Comparison of ENCODE assay signal across 9 cellular contexts in genomic region chr1:45501502-45501859, GRCh38. TPM values are rescaled to one million over a fixed set of nuclear protein-coding genes. Genes with fewer than 3 reads are reported as not detected.
DNase-seq lines count a peak whose midpoint lies in the region; ATAC-seq and TF ChIP-seq lines count a peak whose summit lies in the region.
"Had no signal": no experiment of that assay in that cellular context is flagged by ENCODE, and none has a peak within 500 bp of the region (broad histone marks: within the 10 kb centered on the region; RNA-seq: fewer than 3 reads in every experiment).

No MANE protein-coding gene starts in this region.

- peaks cover 12% of the 10 kb centered on the region for H3K36me3 Mint-ChIP-seq in Caco-2 (ENCODE audit: insufficient read depth, unreplicated experiment)

- ATAC-seq in left ventricle myocardium superior: no peak

- no peak overlapping the region for H2AFZ ChIP-seq in OCI-LY1 (ENCODE audit: low read length)

- H3K27ac ChIP-seq in OCI-LY1 (ENCODE audit: low read depth, low read length, poor library complexity, severe bottlenecking) (peak overlapping the region; percentile 41), layer of hippocampus (ENCODE audit: low read depth, low read length) (peak overlapping the region; percentile 58)
- H3K27ac ChIP-seq: prostate gland had no signal

- H3K27me3 Mint-ChIP-seq in Caco-2 (ENCODE audit: insufficient read depth, unreplicated experiment): no peaks in the 10 kb centered on the region

- DNase-seq in Caco-2: no peak
- DNase-seq in NCI-H146 (lab: John Stamatoyannopoulos, UW): no peak
- no peak for DNase-seq in left ventricle myocardium superior
- no peak for DNase-seq in BE2C
- DNase-seq: activated CD4-positive, CD25-positive, alpha-beta regulatory T cell had no signal

- peak overlapping the region; percentile 95 for H3K4me2 ChIP-seq in OCI-LY1 (ENCODE audit: low read length)

- H3K4me1 Mint-ChIP-seq in Caco-2 (ENCODE audit: low read depth, unreplicated experiment): peaks cover 26% of the 10 kb centered on the region

- TF ChIP-seq CTCF in Caco-2 (IDR thresholded peaks at IDR 0.05; ENCODE audit: insufficient read depth in 1 of 2, low read depth in 1 of 2, low read length in 1 of 2, severe bottlenecking in 1 of 2, unreplicated experiment in 1 of 2) (no peak), OCI-LY1 (IDR thresholded peaks at IDR 0.05; ENCODE audit: low read length) (no peak), BE2C (IDR thresholded peaks at IDR 0.05; ENCODE audit: low read depth, low read length) (no peak)

- peaks cover 11% of the 10 kb centered on the region; the same call in 1 of the 2 replicates for H3K4me1 ChIP-seq in Caco-2
- peaks cover 25% of the 10 kb centered on the region for H3K4me1 ChIP-seq in OCI-LY1 (ENCODE audit: insufficient read depth, low read length, severe bottlenecking)
- no peaks in the 10 kb centered on the region for H3K4me1 ChIP-seq in BE2C
- H3K4me1 ChIP-seq: prostate gland had no signal

- H3K4me3 ChIP-seq in Caco-2 (ENCODE audit: low read depth, low read length) (no peak overlapping the region), OCI-LY1 (ENCODE audit: low read depth, low read length, poor library complexity, severe bottlenecking) (peak overlapping the region; percentile 88), BE2C (ENCODE audit: low read depth, low read length) (no peak overlapping the region)

- intact Hi-C loops in Caco-2 (cut with micrococcal nuclease; ENCODE audit: unreplicated experiment): no loop called here
- intact Hi-C loops in left ventricle myocardium superior (cut with micrococcal nuclease): loop anchor here (10.0 kb wide), 1 partner anchor 53 kb away; the partner anchor contains the start of gene AKR1A1

- no TSS peak for BruUV-seq in Caco-2 (replicated peaks; lab: Mats Ljungman, UMichigan)

- no peaks in the 10 kb centered on the region for H3K9me3 ChIP-seq in Caco-2
- H3K9me3 ChIP-seq in OCI-LY1 (ENCODE audit: low read length): no peaks in the 10 kb centered on the region
- no peaks in the 10 kb centered on the region for H3K9me3 ChIP-seq in BE2C
- H3K9me3 ChIP-seq: HAP-1, prostate gland had no signal

- no peaks in the 10 kb centered on the region for H3K9me3 Mint-ChIP-seq in Caco-2 (ENCODE audit: unreplicated experiment)

- H3K27ac Mint-ChIP-seq in Caco-2 (ENCODE audit: unreplicated experiment): no peak overlapping the region

- H3K27me3 ChIP-seq in Caco-2 (replicated peaks; ENCODE audit: control insufficient read depth, insufficient read depth, low read length) (no peaks in the 10 kb centered on the region), OCI-LY1 (ENCODE audit: insufficient read depth, low read length) (no peaks in the 10 kb centered on the region), layer of hippocampus (ENCODE audit: control insufficient read depth, insufficient read depth, low read length) (no peaks in the 10 kb centered on the region), BE2C (no peaks in the 10 kb centered on the region)

- H3K36me3 ChIP-seq in Caco-2 (ENCODE audit: control insufficient read depth, insufficient read depth, low read length): no peaks in the 10 kb centered on the region
- peaks cover 4% of the 10 kb centered on the region; the same call in 1 of the 2 replicates for H3K36me3 ChIP-seq in OCI-LY1 (ENCODE audit: insufficient read depth, low read length)
- no peaks in the 10 kb centered on the region for H3K36me3 ChIP-seq in BE2C
- H3K36me3 ChIP-seq: HAP-1, prostate gland had no signal

- no peaks in the 10 kb centered on the region for H4K20me1 ChIP-seq in OCI-LY1 (ENCODE audit: insufficient read depth, low read length)

- POLR2A ChIA-PET in Caco-2 (lab: Charles Lee): no interaction called here

- H3K4me3 Mint-ChIP-seq in Caco-2 (ENCODE audit: unreplicated experiment): peak overlapping the region; percentile 90

- no peaks in the 10 kb centered on the region for H3F3A ChIP-seq in OCI-LY1 (ENCODE audit: insufficient read depth, low read length)

- H3K9me2 ChIP-seq in OCI-LY1 (ENCODE audit: low read depth, low read length): no peaks in the 10 kb centered on the region

- CTCF ChIA-PET in Caco-2 (lab: Charles Lee): no interaction called here

- no peaks in the 10 kb centered on the region for H3K79me2 ChIP-seq in OCI-LY1 (ENCODE audit: insufficient read depth, low read length)

- H3K9ac ChIP-seq in OCI-LY1 (ENCODE audit: low read length): peak overlapping the region; percentile 60

RNA-seq across cellular contexts. Expression of gene MMACHC, which starts 1.4 kb away (rescaled TPM):
- total RNA-seq in Caco-2 (2022) (5.0 and 6.7 TPM in 2 replicates), left ventricle myocardium superior (24.7 TPM)
- polyA plus RNA-seq in BE2C (2012; ENCODE audit: insufficient read depth, insufficient read length, low read depth): 5.3 TPM

RNA-seq across cellular contexts. Expression of gene CCDC163, which starts 1.6 kb away (rescaled TPM):
- 2.8 and 3.0 TPM in 2 replicates for total RNA-seq in Caco-2 (2022)
- 0.30 TPM for total RNA-seq in left ventricle myocardium superior
- polyA plus RNA-seq in BE2C (2012; ENCODE audit: insufficient read depth, insufficient read length, low read depth): 0.85 TPM

RNA-seq across cellular contexts. Expression of gene TESK2, which starts 10.5 kb away (rescaled TPM):
- total RNA-seq in Caco-2 (2022): 11.9 and 14.7 TPM in 2 replicates
- total RNA-seq in left ventricle myocardium superior: 1.9 TPM
- not detected for polyA plus RNA-seq in BE2C (2012; ENCODE audit: insufficient read depth, insufficient read length, low read depth)

RNA-seq across cellular contexts. Expression of gene PRDX1, which starts 20.2 kb away (rescaled TPM):
- total RNA-seq in Caco-2 (2022): 637 and 684 TPM in 2 replicates
- 311 TPM for total RNA-seq in left ventricle myocardium superior
- 149 TPM for polyA plus RNA-seq in BE2C (2012; ENCODE audit: insufficient read depth, insufficient read length, low read depth)

RNA-seq across cellular contexts. Expression of gene AKR1A1, which starts 49.1 kb away (rescaled TPM):
- total RNA-seq in Caco-2 (2022) (119 and 129 TPM in 2 replicates), left ventricle myocardium superior (43.2 TPM)
- polyA plus RNA-seq in BE2C (2012; ENCODE audit: insufficient read depth, insufficient read length, low read depth): 183 TPM
